ENCODE assay signal across 15 cellular contexts in the genomic region with DNA sequence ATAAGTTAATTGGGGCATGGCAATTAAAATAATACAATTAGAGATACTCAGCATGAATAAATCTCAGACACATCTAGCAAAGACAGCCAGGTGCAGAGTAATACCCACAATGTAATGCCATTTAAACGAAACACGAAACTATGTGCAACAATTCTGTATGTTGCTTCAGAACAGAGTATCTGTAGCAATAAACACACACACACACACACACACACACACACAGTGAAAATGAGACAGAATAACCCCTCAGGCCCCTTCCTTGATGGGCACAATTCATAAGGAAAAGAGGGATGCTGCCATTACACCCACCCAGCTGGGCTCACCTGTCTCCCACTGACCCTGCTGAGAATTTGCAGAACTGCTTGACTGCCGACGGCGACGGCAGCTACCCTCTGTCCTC. TPM values are rescaled to one million over a fixed set of nuclear protein-coding genes. Genes with fewer than 3 reads are reported as not detected.
A peak's percentile ranks its signal among the peaks of the same experiment; 100 is the strongest.
DNase-seq lines count a peak whose midpoint lies in the region; ATAC-seq and TF ChIP-seq lines count a peak whose summit lies in the region.
"Had no signal": no experiment of that assay in that cellular context is flagged by ENCODE, and none has a peak within 500 bp of the region (broad histone marks: within the 10 kb centered on the region; RNA-seq: fewer than 3 reads in every experiment).

No MANE protein-coding gene starts in this region.

- no peak overlapping the region for H3K4me2 ChIP-seq in neuronal stem cell (ENCODE audit: insufficient read depth, low read length, poor library complexity, severe bottlenecking)

- WGBS in neuronal stem cell (ENCODE audit: extremely low coverage in 2 of 2, insufficient read length in 2 of 2, insufficient replicate concordance in 1 of 2), 2 donors, result no CpG with 5 or more reads among the region's 6 CpGs

- H3K36me3 Mint-ChIP-seq in CD14-positive monocyte (peaks cover 45 to 63% of the 10 kb centered on the region in 2 donors), naive B cell (peaks cover 10 to 24% of the 10 kb centered on the region in 2 donors)
- H3K36me3 Mint-ChIP-seq in CD8-positive, alpha-beta T cell, result peaks cover 60% of the 10 kb centered on the region
- H3K36me3 Mint-ChIP-seq in activated CD4-positive, alpha-beta memory T cell treated with anti-CD3 and anti-CD28 coated beads for 36 hours, result peaks cover 33% of the 10 kb centered on the region

- intact Hi-C loops in CD14-positive monocyte (cut with micrococcal nuclease), result loop anchor here (1.0 to 5.0 kb wide), 3 partner anchors 13 to 37 kb away; no protein-coding TSS in a partner anchor
- intact Hi-C loops in CD8-positive, alpha-beta T cell (cut with DNase I, micrococcal nuclease), result loop anchor here (5.0 to 10.0 kb wide), 2 partner anchors 87 to 210 kb away; partner anchors contain the start of genes LIPE (in 1 of the 2), PAFAH1B3 (in 1 of the 2) and PRR19 (in 1 of the 2)
- intact Hi-C loops in activated CD4-positive, alpha-beta memory T cell treated with anti-CD3 and anti-CD28 coated beads for 36 hours (cut with micrococcal nuclease), result no loop called here
- intact Hi-C loops in Right ventricle myocardium superior (cut with DNase I), result no loop called here

- peaks cover 19% of the 10 kb centered on the region for H3K79me1 ChIP-seq in neuronal stem cell (ENCODE audit: low read depth, low read length)

- no peaks in the 10 kb centered on the region for H3K9me3 ChIP-seq in CD8-positive, alpha-beta T cell (ENCODE audit: low read length)
- H3K9me3 ChIP-seq in neuronal stem cell (replicated peaks in 1 of 2; ENCODE audit: control insufficient read depth in 2 of 2, insufficient read depth in 1 of 2, low read depth in 1 of 2, low read length in 2 of 2), result no peaks in the 10 kb centered on the region
- H3K9me3 ChIP-seq: SJCRH30 had no signal

- no peak overlapping the region for H2AFZ ChIP-seq in neuronal stem cell (ENCODE audit: low read length)

- no peak overlapping the region for H4K91ac ChIP-seq in neuronal stem cell (ENCODE audit: low read depth, low read length, poor library complexity)

- no peak overlapping the region for H3K4me3 ChIP-seq in CD8-positive, alpha-beta T cell (ENCODE audit: low read depth, low read length)
- no peak overlapping the region for H3K4me3 ChIP-seq in neuronal stem cell (ENCODE audit: low read length in 2 of 2)
- H3K4me3 ChIP-seq: lung, SJCRH30 had no signal

- no peak overlapping the region for H2BK120ac ChIP-seq in neuronal stem cell (ENCODE audit: low read depth, low read length)

- DNase-seq in CD14-positive monocyte (ENCODE audit: low spot score) (no peak), naive B cell (no peak), neuronal stem cell (ENCODE audit: low spot score) (no peak), Right ventricle myocardium superior (no peak)
- DNase-seq in CD8-positive, alpha-beta T cell, result no peak
- DNase-seq in activated CD4-positive, alpha-beta memory T cell treated with anti-CD3 and anti-CD28 coated beads for 36 hours, result no peak
- no peak for DNase-seq in effector CD4-positive, alpha-beta T cell
- DNase-seq: amygdala, NCI-H2029 treated with DMSO at 0.1 percent for 48 hours, NCI-H510A, occipital lobe, SJCRH30 had no signal

- no peak overlapping the region for H2AK5ac ChIP-seq in neuronal stem cell (ENCODE audit: low read depth, low read length)

- ATAC-seq in CD8-positive, alpha-beta T cell, result no peak
- ATAC-seq in naive B cell (ENCODE audit: low read depth in 2 of 2) (no peak), Right ventricle myocardium superior (ENCODE audit: poor library complexity) (no peak)

- H3K9me3 Mint-ChIP-seq in CD14-positive monocyte, result peaks cover 0 to under 1% (median 0%) of the 10 kb centered on the region in 7 donors
- no peaks in the 10 kb centered on the region for H3K9me3 Mint-ChIP-seq in CD8-positive, alpha-beta T cell
- H3K9me3 Mint-ChIP-seq in activated CD4-positive, alpha-beta memory T cell treated with anti-CD3 and anti-CD28 coated beads for 36 hours, result no peaks in the 10 kb centered on the region
- no peaks in the 10 kb centered on the region for H3K9me3 Mint-ChIP-seq in naive B cell

- H3K36me3 ChIP-seq in CD8-positive, alpha-beta T cell (ENCODE audit: insufficient read depth, low read length), result peaks cover 17% of the 10 kb centered on the region
- H3K36me3 ChIP-seq in neuronal stem cell (replicated peaks in 1 of 2; ENCODE audit: control insufficient read depth in 2 of 2, insufficient read depth in 2 of 2, low read length in 2 of 2), result peaks cover 20 to 48% of the 10 kb centered on the region in 2 donors

- no peak overlapping the region for H3K18ac ChIP-seq in neuronal stem cell (ENCODE audit: low read length)

- H3K4me1 Mint-ChIP-seq in CD14-positive monocyte, result peaks cover 58% of the 10 kb centered on the region
- peaks cover 65% of the 10 kb centered on the region for H3K4me1 Mint-ChIP-seq in CD8-positive, alpha-beta T cell (ENCODE audit: low read depth)
- peaks cover 58% of the 10 kb centered on the region for H3K4me1 Mint-ChIP-seq in activated CD4-positive, alpha-beta memory T cell treated with anti-CD3 and anti-CD28 coated beads for 36 hours (ENCODE audit: low read depth)
- peaks cover 52 to 62% (median 53%) of the 10 kb centered on the region in 3 donors for H3K4me1 Mint-ChIP-seq in naive B cell

- H3K27ac ChIP-seq in CD8-positive, alpha-beta T cell (ENCODE audit: low read depth, low read length), result no peak overlapping the region
- H3K27ac ChIP-seq in neuronal stem cell (replicated peaks; ENCODE audit: low read length), result no peak overlapping the region
- H3K27ac ChIP-seq: C4-2B, epithelial cell of prostate, SJCRH30 had no signal

- H3K23ac ChIP-seq in neuronal stem cell (ENCODE audit: low read depth, low read length, poor library complexity), result no peak overlapping the region

- no peak overlapping the region for H4K8ac ChIP-seq in neuronal stem cell (ENCODE audit: low read depth, low read length)

- POLR2A ChIA-PET in CD8-positive, alpha-beta T cell (lab: Charles Lee), result interaction anchor here (1.3 to 2.5 kb wide), 2 partner anchors 16 to 27 kb away, joined by 3 to 19 read pairs; no protein-coding TSS in a partner anchor
- POLR2A ChIA-PET in activated CD4-positive, alpha-beta memory T cell treated with anti-CD3 and anti-CD28 coated beads for 36 hours (lab: Charles Lee), result interaction anchor here (1.0 to 1.5 kb wide), 2 partner anchors 9 to 39 kb away, joined by 3 to 4 read pairs; no protein-coding TSS in a partner anchor

- no peak overlapping the region for H2BK15ac ChIP-seq in neuronal stem cell (ENCODE audit: low read length)

- H3K27me3 ChIP-seq in CD8-positive, alpha-beta T cell (ENCODE audit: insufficient read depth, low read length), result no peaks in the 10 kb centered on the region
- H3K27me3 ChIP-seq in neuronal stem cell (ENCODE audit: control insufficient read depth in 3 of 3, insufficient read depth in 3 of 3, low read depth in 1 of 3, low read length in 3 of 3), result no peaks in the 10 kb centered on the region
- H3K27me3 ChIP-seq: SJCRH30 had no signal

- no peak overlapping the region for H2BK5ac ChIP-seq in neuronal stem cell (ENCODE audit: low read length)

- H3K14ac ChIP-seq in neuronal stem cell (ENCODE audit: low read length), result no peak overlapping the region

- H3K4me3 Mint-ChIP-seq in CD14-positive monocyte (peak overlapping the region; percentile 89 to 96), naive B cell (peak overlapping the region; percentile 19 to 99 (median 94))
- peak overlapping the region; percentile 96 for H3K4me3 Mint-ChIP-seq in CD8-positive, alpha-beta T cell
- no peak overlapping the region for H3K4me3 Mint-ChIP-seq in activated CD4-positive, alpha-beta memory T cell treated with anti-CD3 and anti-CD28 coated beads for 36 hours

- H3K9ac ChIP-seq in neuronal stem cell (ENCODE audit: low read depth, low read length, poor library complexity), result no peak overlapping the region

- H3K27ac Mint-ChIP-seq in CD14-positive monocyte (peak overlapping the region in 3 of 7 donors; percentile 68 to 79 (median 68)), naive B cell (peak overlapping the region in 3 of 6 donors; percentile 24 to 91 (median 52))
- H3K27ac Mint-ChIP-seq in CD8-positive, alpha-beta T cell, result peak overlapping the region; percentile 55
- peak overlapping the region; percentile 99 for H3K27ac Mint-ChIP-seq in activated CD4-positive, alpha-beta memory T cell treated with anti-CD3 and anti-CD28 coated beads for 36 hours

- TF ChIP-seq CTCF in CD14-positive monocyte (IDR thresholded peaks at IDR 0.05), result no peak
- TF ChIP-seq CTCF in CD8-positive, alpha-beta T cell (IDR thresholded peaks at IDR 0.05), result no peak

- peaks cover 0 to 1% (median 0%) of the 10 kb centered on the region in 3 donors for H3K27me3 Mint-ChIP-seq in CD14-positive monocyte (ENCODE audit: low read depth in 3 of 3)
- no peaks in the 10 kb centered on the region for H3K27me3 Mint-ChIP-seq in CD8-positive, alpha-beta T cell (ENCODE audit: low read depth)
- peaks cover 1% of the 10 kb centered on the region for H3K27me3 Mint-ChIP-seq in activated CD4-positive, alpha-beta memory T cell treated with anti-CD3 and anti-CD28 coated beads for 36 hours
- H3K27me3 Mint-ChIP-seq in naive B cell, result no peaks in the 10 kb centered on the region

- CTCF ChIA-PET in CD8-positive, alpha-beta T cell (lab: Charles Lee), result interaction anchor here (0.5 to 2.7 kb wide), 7 partner anchors 17 to 159 kb away, joined by 3 to 16 read pairs (median 3); partner anchors contain the start of gene POU2F2
- CTCF ChIA-PET in activated CD4-positive, alpha-beta memory T cell treated with anti-CD3 and anti-CD28 coated beads for 36 hours (lab: Charles Lee), result interaction anchor here (0.9 to 1.6 kb wide), 4 partner anchors 16 to 83 kb away, joined by 3 to 5 read pairs (median 4); no protein-coding TSS in a partner anchor

- no peak overlapping the region for H2BK12ac ChIP-seq in neuronal stem cell (ENCODE audit: low read length)

- peaks cover 63% of the 10 kb centered on the region for H3K4me1 ChIP-seq in CD8-positive, alpha-beta T cell (ENCODE audit: insufficient read depth, low read length)
- peaks cover 14 to 15% of the 10 kb centered on the region in 2 donors for H3K4me1 ChIP-seq in neuronal stem cell (ENCODE audit: control insufficient read depth in 2 of 2, insufficient read depth in 1 of 2, low read depth in 1 of 2, low read length in 2 of 2)

- no peak overlapping the region for H3K4ac ChIP-seq in neuronal stem cell (ENCODE audit: low read length)

RNA-seq across cellular contexts. Expression of gene DEDD2, which starts 2.7 kb away (rescaled TPM):
- polyA plus RNA-seq in CD14-positive monocyte (100 to 1,000 TPM; 125 to 133 TPM), naive B cell (ENCODE audit: low read depth in 6 of 6) (100 to 1,000 TPM; 127 to 150 (median 140) TPM)
- 100 to 1,000 TPM; 112 to 115 TPM for total RNA-seq in CD8-positive, alpha-beta T cell
- 10 to 100 TPM; 31.3 to 33.4 TPM for total RNA-seq in activated CD4-positive, alpha-beta memory T cell treated with anti-CD3 and anti-CD28 coated beads for 36 hours
- polyA plus RNA-seq in neuronal stem cell (2013, experiment 1 of 2), result 29.2 TPM
- polyA plus RNA-seq in neuronal stem cell (2013, experiment 2 of 2), result 27.6 TPM
- total RNA-seq in Right ventricle myocardium superior, result 14.8 TPM

RNA-seq across cellular contexts. Expression of gene ZNF526, which starts 5.3 kb away (rescaled TPM):
- 1 to 10 TPM in 1 of 2 donors, under 1 TPM in 1; 0.96 to 1.3 TPM for polyA plus RNA-seq in CD14-positive monocyte
- total RNA-seq in CD8-positive, alpha-beta T cell, result 1 to 10 TPM; 8.7 to 9.4 TPM
- total RNA-seq in activated CD4-positive, alpha-beta memory T cell treated with anti-CD3 and anti-CD28 coated beads for 36 hours, result 10 to 100 TPM; 12.3 to 14.9 TPM
- polyA plus RNA-seq in naive B cell (ENCODE audit: low read depth in 6 of 6), result 1 to 10 TPM in 5 of 6 donors, not detected in 1; 4.0 to 8.6 (median 5.1) TPM
- polyA plus RNA-seq in neuronal stem cell (2013, experiment 1 of 2), result 5.4 TPM
- 5.2 TPM for polyA plus RNA-seq in neuronal stem cell (2013, experiment 2 of 2)
- 5.4 TPM for total RNA-seq in Right ventricle myocardium superior

RNA-seq across cellular contexts. Expression of gene GSK3A, which starts 27.6 kb away (rescaled TPM):
- polyA plus RNA-seq in CD14-positive monocyte (10 to 100 TPM; 12.3 to 14.9 TPM), naive B cell (ENCODE audit: low read depth in 6 of 6) (10 to 100 TPM; 11.7 to 30.9 (median 18.3) TPM)
- 10 to 100 TPM; 15.1 to 15.2 TPM for total RNA-seq in CD8-positive, alpha-beta T cell
- 10 to 100 TPM; 36.4 to 37.3 TPM for total RNA-seq in activated CD4-positive, alpha-beta memory T cell treated with anti-CD3 and anti-CD28 coated beads for 36 hours
- 67.3 TPM for polyA plus RNA-seq in neuronal stem cell (2013, experiment 1 of 2)
- 64.6 TPM for polyA plus RNA-seq in neuronal stem cell (2013, experiment 2 of 2)
- total RNA-seq in Right ventricle myocardium superior, result 35.6 TPM

RNA-seq across cellular contexts. Expression of gene ERF, which starts 40.1 kb away (rescaled TPM):
- polyA plus RNA-seq in CD14-positive monocyte (1 to 10 TPM; 2.3 to 3.4 TPM), naive B cell (ENCODE audit: low read depth in 6 of 6) (1 to 10 TPM in 5 of 6 donors, under 1 TPM in 1; 0.68 to 8.2 (median 3.8) TPM)
- total RNA-seq in CD8-positive, alpha-beta T cell, result 10 to 100 TPM; 92.1 to 95.1 TPM
- 10 to 100 TPM; 43.1 to 56.5 TPM for total RNA-seq in activated CD4-positive, alpha-beta memory T cell treated with anti-CD3 and anti-CD28 coated beads for 36 hours
- 77.7 TPM for polyA plus RNA-seq in neuronal stem cell (2013, experiment 1 of 2)
- polyA plus RNA-seq in neuronal stem cell (2013, experiment 2 of 2), result 78.0 TPM
- 42.1 TPM for total RNA-seq in Right ventricle myocardium superior

RNA-seq across cellular contexts. Expression of gene CIC, which starts 54.2 kb away (rescaled TPM):
- polyA plus RNA-seq in CD14-positive monocyte (under 1 TPM; 0.62 to 0.87 TPM), naive B cell (ENCODE audit: low read depth in 6 of 6) (1 to 10 TPM in 5 of 6 donors, under 1 TPM in 1; 0.05 to 5.3 (median 2.1) TPM)
- 100 to 1,000 TPM; 111 to 112 TPM for total RNA-seq in CD8-positive, alpha-beta T cell
- total RNA-seq in activated CD4-positive, alpha-beta memory T cell treated with anti-CD3 and anti-CD28 coated beads for 36 hours, result 10 to 100 TPM; 56.9 to 64.2 TPM
- 38.5 TPM for polyA plus RNA-seq in neuronal stem cell (2013, experiment 1 of 2)
- 37.8 TPM for polyA plus RNA-seq in neuronal stem cell (2013, experiment 2 of 2)
- 33.6 TPM for total RNA-seq in Right ventricle myocardium superior

Comparison
In these comparisons a context has a peak if more than half of its experiments do, and no peak if none do; other contexts are left out.
1. intact Hi-C loops: an anchor here in CD14-positive monocyte (1.0 to 5.0 kb wide) and CD8-positive, alpha-beta T cell (5.0 to 10.0 kb wide); none called in activated CD4-positive, alpha-beta memory T cell treated with anti-CD3 and anti-CD28 coated beads for 36 hours and Right ventricle myocardium superior.